8 cellular contexts compared by ENCODE assay signal in genomic region chr3:136250226-136250861, GRCh38. TPM values are rescaled to one million over a fixed set of nuclear protein-coding genes. Genes with fewer than 3 reads are reported as not detected.
DNase-seq lines count a peak whose midpoint lies in the region; ATAC-seq and TF ChIP-seq lines count a peak whose summit lies in the region.

Gene PCCB (plus strand): TSS chr3:136250340. CDS start chr3:136250376, 36 bp downstream.

- peaks cover 18% of the 10 kb centered on the region for H3K4me1 Mint-ChIP-seq in memory B cell

- H3K9me3 ChIP-seq in effector memory CD4-positive, alpha-beta T cell (ENCODE audit: control insufficient read depth, low read length): no peaks in the 10 kb centered on the region

- H3K36me3 ChIP-seq in effector memory CD4-positive, alpha-beta T cell (ENCODE audit: control insufficient read depth, insufficient read depth, low read length): no peaks in the 10 kb centered on the region

- H3K9me3 Mint-ChIP-seq in memory B cell: no peaks in the 10 kb centered on the region

- TF ChIP-seq CTCF in GM20000 (IDR thresholded peaks at IDR 0.05; ENCODE audit: extremely low read depth, missing control alignments): peak; percentile 81

- peak within 1 kb of the TSS; percentile 69 for H3K4me3 ChIP-seq in effector memory CD4-positive, alpha-beta T cell (ENCODE audit: insufficient read depth, low read depth, low read length, poor library complexity, severe bottlenecking)

- H3K27ac Mint-ChIP-seq in memory B cell: peak within 1 kb of the TSS; percentile 92

- H3K4me3 Mint-ChIP-seq in memory B cell: peak within 1 kb of the TSS; percentile 92

- POLR2A ChIA-PET in activated CD8-positive, alpha-beta memory T cell treated with anti-CD3 and anti-CD28 coated beads for 36 hours (lab: Charles Lee): interaction anchor here (2.2 kb wide), 1 partner anchor 54 kb away, joined by 7 read pairs; the partner anchor contains the start of gene MSL2

- no peaks in the 10 kb centered on the region for H3K36me3 Mint-ChIP-seq in memory B cell

- H3K4me1 ChIP-seq in effector memory CD4-positive, alpha-beta T cell (ENCODE audit: control insufficient read depth, insufficient read depth, low read length, poor library complexity, severe bottlenecking): peaks cover 6% of the 10 kb centered on the region

- H3K27me3 Mint-ChIP-seq in memory B cell: no peaks in the 10 kb centered on the region

- peak within 1 kb of the TSS; percentile 73 for H3K27ac ChIP-seq in effector memory CD4-positive, alpha-beta T cell (ENCODE audit: insufficient read depth, low read length, poor library complexity, severe bottlenecking)

- no peaks in the 10 kb centered on the region for H3K27me3 ChIP-seq in effector memory CD4-positive, alpha-beta T cell (replicated peaks; ENCODE audit: control insufficient read depth, insufficient read depth, low read length, poor library complexity, severe bottlenecking)

- peak; percentile 93 for ATAC-seq in memory B cell (ENCODE audit: low read depth)

- DNase-seq in COR-L47 (lab: John Stamatoyannopoulos, UW) (peak; percentile 99), GM20000 (ENCODE audit: low spot score) (peak; percentile 89), HT-29 (ENCODE audit: low spot score) (peak; percentile 97), memory B cell (ENCODE audit: low spot score in 2 of 2) (peak; percentile 93)
- peak; percentile 93 for DNase-seq in NK-92 treated with Interleukin-12 subunit alpha and Interleukin-12 subunit beta, amount 100 ng/mL, for 24 hours (lab: John Stamatoyannopoulos, UW)
- DNase-seq in effector memory CD4-positive, alpha-beta T cell: peak; percentile 80 to 89 (median 89)
- DNase-seq in stimulated activated CD8-positive, alpha-beta memory T cell treated with anti-CD3 and anti-CD28 coated beads, Interleukin-12 subunit alpha, Interleukin-12 subunit beta, amount 100 ng/mL, for 24 hours (ENCODE audit: extremely low read depth): peak; percentile 85

- CTCF ChIA-PET in activated CD8-positive, alpha-beta memory T cell treated with anti-CD3 and anti-CD28 coated beads for 36 hours (lab: Charles Lee): interaction anchor here (0.7 to 1.9 kb wide), 3 partner anchors 55 to 503 kb away, joined by 3 to 4 read pairs (median 3); no protein-coding TSS in a partner anchor

RNA-seq across cellular contexts. Expression of gene PCCB, which starts in this region (rescaled TPM):
- 45.3 and 51.3 TPM in 2 replicates for total RNA-seq in HT-29 (2014; rRNA removed; shearing (Covaris generic))
- 10 to 100 TPM; 50.0 to 51.2 TPM for total RNA-seq in activated CD8-positive, alpha-beta memory T cell treated with anti-CD3 and anti-CD28 coated beads for 36 hours

Comparison
In these comparisons a context has a peak if more than half of its experiments do, and no peak if none do; other contexts are left out.
1. Peak in every context shown above with its lines: DNase-seq, ATAC-seq, H3K4me3 ChIP-seq and H3K27ac ChIP-seq.